ENCODE assay signal across 20 cellular contexts in the genomic region with DNA sequence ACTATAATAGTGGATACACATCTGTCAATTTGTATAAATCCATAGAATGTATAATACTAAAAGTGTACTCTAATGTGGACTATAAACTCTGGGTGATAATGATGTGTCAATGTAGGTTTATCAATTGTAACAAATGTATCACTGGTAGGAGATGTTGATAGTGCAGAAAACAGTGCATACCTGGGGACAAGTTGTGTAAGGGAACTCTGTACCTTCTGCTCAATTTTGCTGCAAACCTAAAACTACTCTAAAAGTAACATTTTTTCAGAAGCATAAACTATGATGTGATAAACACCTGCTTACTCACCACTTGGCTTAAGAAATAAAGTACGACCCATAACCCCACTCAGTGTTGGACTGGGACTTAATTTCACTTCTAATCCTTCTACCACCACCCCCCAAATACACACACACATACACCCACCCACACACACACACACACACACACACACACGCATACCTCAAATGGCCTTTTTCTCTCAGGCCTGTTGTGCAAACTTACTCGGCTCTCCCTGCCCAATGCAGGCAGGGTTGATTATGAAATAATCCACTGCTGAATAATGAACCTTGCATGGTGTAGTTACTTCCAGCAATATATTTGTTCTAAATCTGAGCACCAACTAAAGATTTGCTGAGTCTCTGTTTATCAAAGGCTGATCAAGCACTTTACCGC.
DNase-seq lines count a peak whose midpoint lies in the region; TF ChIP-seq lines count a peak whose summit lies in the region.
"Had no signal": no experiment of that assay in that cellular context is flagged by ENCODE, and none has a peak within 500 bp of the region (broad histone marks: within the 10 kb centered on the region; RNA-seq: fewer than 3 reads in every experiment).

No MANE protein-coding gene starts in this region.

- no peaks in the 10 kb centered on the region for H3K9me2 ChIP-seq in Karpas-422 (replicated peaks; ENCODE audit: insufficient read depth, low read length)

- no peak overlapping the region for H3K4me3 Mint-ChIP-seq in chondrocyte (ENCODE audit: unreplicated experiment)
- H3K4me3 Mint-ChIP-seq: CD8-positive, alpha-beta T cell had no signal

- no peaks in the 10 kb centered on the region for H3K4me1 ChIP-seq in Karpas-422 (ENCODE audit: low read length)
- H3K4me1 ChIP-seq: HAP-1, Peyer's patch, SJSA1 had no signal

- no peak for TF ChIP-seq CTCF in NB4 (IDR thresholded peaks at IDR 0.05; ENCODE audit: low read depth, low read length)
- TF ChIP-seq CTCF in fibroblast of mammary gland (conservative IDR thresholded peaks at IDR 0.05; ENCODE audit: control insufficient read depth, insufficient read depth, low read depth, low read length), result no peak
- TF ChIP-seq CTCF in chondrocyte (IDR thresholded peaks at IDR 0.05), result no peak

- H2AFZ ChIP-seq in Karpas-422 (ENCODE audit: low read length), result no peak overlapping the region
- H2AFZ ChIP-seq: GM23248 had no signal

- H3K9ac ChIP-seq in Karpas-422 (ENCODE audit: low read length), result no peak overlapping the region
- H3K9ac ChIP-seq: BLaER1 treated with 17β-estradiol and CSF1 and Interleukin-3, amounts not matched to agents 10 nM and 100 nM; GM23248 had no signal

- H4K20me1 ChIP-seq in Karpas-422 (ENCODE audit: insufficient read depth, low read depth, low read length), result no peaks in the 10 kb centered on the region
- H4K20me1 ChIP-seq: BLaER1 treated with 17β-estradiol and CSF1 and Interleukin-3, amounts not matched to agents 10 nM and 100 nM had no signal

- H3K4me2 ChIP-seq in Karpas-422 (ENCODE audit: low read depth, low read length, poor library complexity, severe bottlenecking), result no peak overlapping the region
- H3K4me2 ChIP-seq: BLaER1 treated with 17β-estradiol and CSF1 and Interleukin-3, amounts not matched to agents 10 nM and 100 nM had no signal

- no peak overlapping the region for H3K27ac Mint-ChIP-seq in chondrocyte (ENCODE audit: unreplicated experiment)
- H3K27ac Mint-ChIP-seq: CD8-positive, alpha-beta T cell had no signal

- TF ChIP-seq POLR2A in NB4 (IDR thresholded peaks at IDR 0.05; ENCODE audit: extremely low read depth, insufficient read length), result no peak

- DNase-seq in Karpas-422 (peak; percentile 9), NB4 (ENCODE audit: low read depth) (peak; percentile 28), fibroblast of mammary gland (ENCODE audit: low read depth) (peak; percentile 15), renal cortical epithelial cell (ENCODE audit: low read depth) (peak; percentile 34), chondrocyte (ENCODE audit: low spot score) (no peak), activated T-cell treated with anti-CD3 and anti-CD28 coated beads for 4 hours (no peak), 8988T (no peak)
- DNase-seq: CD8-positive, alpha-beta T cell; DND-41; GM23248; MG63; NCI-H1694; NCI-H2081 treated with DMSO at 0.1 percent for 48 hours; NCI-H2171 treated with DMSO at 0.1 percent for 48 hours; NCI-H524 treated with DMSO at 0.1 percent for 48 hours; Peyer's patch had no signal

- no peaks in the 10 kb centered on the region for H3K36me3 Mint-ChIP-seq in chondrocyte (ENCODE audit: low read depth)
- H3K36me3 Mint-ChIP-seq: CD8-positive, alpha-beta T cell had no signal

- no peaks in the 10 kb centered on the region for H3K36me3 ChIP-seq in Karpas-422 (ENCODE audit: insufficient read depth, low read length)
- H3K36me3 ChIP-seq: BLaER1 treated with 17β-estradiol and CSF1 and Interleukin-3, amounts not matched to agents 10 nM and 100 nM; HAP-1; MG63; Peyer's patch; SJSA1 had no signal

- H3K27me3 Mint-ChIP-seq in chondrocyte (ENCODE audit: low read depth), result peaks cover 47% of the 10 kb centered on the region

- H3K9me3 Mint-ChIP-seq in chondrocyte (ENCODE audit: low read depth), result peaks cover 4% of the 10 kb centered on the region
- H3K9me3 Mint-ChIP-seq: CD8-positive, alpha-beta T cell had no signal

- no peaks in the 10 kb centered on the region for H3K9me3 ChIP-seq in Karpas-422 (ENCODE audit: low read length)
- H3K9me3 ChIP-seq: HAP-1, MG63, SJSA1 had no signal

- no peaks in the 10 kb centered on the region for H3K79me2 ChIP-seq in Karpas-422 (ENCODE audit: low read length)

- H3K4me3 ChIP-seq in Karpas-422 (ENCODE audit: low read length) (no peak overlapping the region), NB4 (ENCODE audit: low read depth, low read length) (no peak overlapping the region), fibroblast of mammary gland (ENCODE audit: control insufficient read depth, low read depth, low read length) (no peak overlapping the region)
- H3K4me3 ChIP-seq: BLaER1 treated with 17β-estradiol and CSF1 and Interleukin-3, amounts not matched to agents 10 nM and 100 nM; GM12878; GM23248; HAP-1; MG63; Peyer's patch; SJSA1 had no signal

- H3K4me1 Mint-ChIP-seq in chondrocyte (ENCODE audit: low read depth), result no peaks in the 10 kb centered on the region

- H3K27ac ChIP-seq in Karpas-422 (ENCODE audit: low read length), result no peak overlapping the region
- H3K27ac ChIP-seq: BLaER1 treated with 17β-estradiol and CSF1 and Interleukin-3, amounts not matched to agents 10 nM and 100 nM; GM23248; Peyer's patch; SJSA1 had no signal

- H3K27me3 ChIP-seq in Karpas-422 (ENCODE audit: low read length), result no peaks in the 10 kb centered on the region
- H3K27me3 ChIP-seq: BLaER1 treated with 17β-estradiol and CSF1 and Interleukin-3, amounts not matched to agents 10 nM and 100 nM; MG63; Peyer's patch had no signal

Comparison
In these comparisons a context has a peak if more than half of its experiments do, and no peak if none do; other contexts are left out.
1. DNase-seq: peak in Karpas-422 (single experiment), NB4 (single experiment), fibroblast of mammary gland (single experiment) and renal cortical epithelial cell (single experiment); none in chondrocyte (single experiment), activated T-cell treated with anti-CD3 and anti-CD28 coated beads for 4 hours (single experiment) and 8988T (single experiment).